In the genomic region with DNA sequence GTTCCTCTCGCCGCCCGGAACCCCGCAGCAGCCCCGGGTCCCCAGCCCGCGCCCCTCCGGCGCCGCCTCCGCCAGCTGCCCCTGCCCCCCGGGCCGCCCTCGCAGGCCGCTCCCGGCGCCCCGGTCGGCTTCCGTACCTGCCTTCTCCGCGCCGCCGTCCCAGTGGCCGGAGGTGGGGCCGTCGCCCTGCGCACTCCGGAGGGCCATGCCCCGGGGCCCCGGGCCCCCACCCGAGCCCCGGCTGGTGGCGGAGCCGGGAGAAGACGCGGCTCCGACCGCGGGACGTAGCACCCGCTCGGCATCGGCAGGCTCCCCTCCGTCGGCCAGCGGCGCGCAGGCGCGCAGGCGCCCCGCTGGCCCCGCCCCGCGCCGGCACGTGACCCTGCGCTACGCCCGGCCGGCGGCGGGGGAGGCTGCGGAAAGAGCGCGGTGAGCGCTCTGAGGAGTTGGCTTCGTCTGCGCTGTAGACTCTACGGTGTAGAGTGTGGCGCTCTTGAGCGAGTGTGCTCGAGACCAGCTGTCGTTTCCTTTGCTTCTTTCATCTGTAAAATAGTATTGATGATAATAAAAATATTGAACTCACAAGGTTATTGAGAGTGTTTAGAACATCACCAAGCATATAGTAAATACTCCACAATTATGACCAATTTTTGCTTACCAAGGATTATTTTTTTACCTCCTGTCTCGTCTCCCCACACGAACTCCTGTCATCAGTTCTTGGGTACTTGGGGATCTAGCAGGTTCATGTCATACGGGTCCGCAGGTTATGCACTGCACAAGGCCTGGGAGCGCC, we compare ENCODE assay signal across 8 cellular contexts. TPM values are rescaled to one million over a fixed set of nuclear protein-coding genes. Genes with fewer than 3 reads are reported as not detected.
DNase-seq lines count a peak whose midpoint lies in the region; ATAC-seq and TF ChIP-seq lines count a peak whose summit lies in the region.

A gene with protein sequence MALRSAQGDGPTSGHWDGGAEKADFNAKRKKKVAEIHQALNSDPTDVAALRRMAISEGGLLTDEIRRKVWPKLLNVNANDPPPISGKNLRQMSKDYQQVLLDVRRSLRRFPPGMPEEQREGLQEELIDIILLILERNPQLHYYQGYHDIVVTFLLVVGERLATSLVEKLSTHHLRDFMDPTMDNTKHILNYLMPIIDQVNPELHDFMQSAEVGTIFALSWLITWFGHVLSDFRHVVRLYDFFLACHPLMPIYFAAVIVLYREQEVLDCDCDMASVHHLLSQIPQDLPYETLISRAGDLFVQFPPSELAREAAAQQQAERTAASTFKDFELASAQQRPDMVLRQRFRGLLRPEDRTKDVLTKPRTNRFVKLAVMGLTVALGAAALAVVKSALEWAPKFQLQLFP (minus strand): TSS at position 335 of the 793 bp plus-strand sequence. CDS start 128 bp downstream, at position 207.

- peak; percentile 93 for ATAC-seq in HG02885 (IDR thresholded peaks at IDR 0.05; ENCODE audit: poor library complexity, unreplicated experiment)

- peak; percentile 82 for DNase-seq in NCI-H146 treated with DMSO at 0.1 percent for 48 hours (lab: John Stamatoyannopoulos, UW; ENCODE audit: unreplicated experiment)
- peak; percentile 76 to 90 (median 79) for DNase-seq in T-helper 1 cell
- peak; percentile 82 to 88 (median 84) for DNase-seq in adrenal gland
- DNase-seq in left ventricle myocardium inferior: peak; percentile 84
- DNase-seq in prostate gland (ENCODE audit: low spot score): peak; percentile 83
- DNase-seq in ureter (ENCODE audit: low spot score): peak; percentile 86

- TF ChIP-seq POLR2A in GM15510 (IDR thresholded peaks at IDR 0.05; ENCODE audit: borderline replicate concordance, extremely low read depth, insufficient read length): peak; percentile 93
- TF ChIP-seq POLR2A in adrenal gland (IDR thresholded peaks at IDR 0.05): peak; percentile 72 to 82
- peak; percentile 66 for TF ChIP-seq POLR2A in prostate gland (IDR thresholded peaks at IDR 0.05)

- intact Hi-C loops in adrenal gland (cut with DNase I): no loop called here
- intact Hi-C loops in left ventricle myocardium inferior (cut with micrococcal nuclease): no loop called here
- intact Hi-C loops in prostate gland (cut with DNase I): loop anchor here (5.0 kb wide), 1 partner anchor 55 kb away; a partner anchor contains a TSS

- H3K4me1 ChIP-seq in adrenal gland (replicated peaks in 1 of 2) (peaks cover 22 to 41% of the 10 kb centered on the region in 2 donors), left ventricle myocardium inferior (peaks cover 53% of the 10 kb centered on the region), prostate gland (replicated peaks) (no peaks in the 10 kb centered on the region)

- H3K36me3 ChIP-seq in adrenal gland (replicated peaks in 1 of 2) (no peaks in the 10 kb centered on the region), left ventricle myocardium inferior (no peaks in the 10 kb centered on the region), prostate gland (no peaks in the 10 kb centered on the region)

- peak in 1 of 6 experiments; percentile 18 for TF ChIP-seq CTCF in adrenal gland (IDR thresholded peaks at IDR 0.05)
- peak; percentile 15 for TF ChIP-seq CTCF in left ventricle myocardium inferior (IDR thresholded peaks at IDR 0.05; ENCODE audit: borderline replicate concordance)
- peak in 3 of 4 experiments; percentile 19 to 29 (median 24) for TF ChIP-seq CTCF in prostate gland (IDR thresholded peaks at IDR 0.05)

- H3K4me3 ChIP-seq in adrenal gland: peak within 1 kb of the TSS; percentile 51 to 99 (median 82)
- H3K4me3 ChIP-seq in left ventricle myocardium inferior: peak within 1 kb of the TSS; percentile 79
- H3K4me3 ChIP-seq in prostate gland: peak within 1 kb of the TSS; percentile 70 to 92

- peak within 1 kb of the TSS; percentile 58 to 97 (median 94) for H3K27ac ChIP-seq in adrenal gland
- peak within 1 kb of the TSS; percentile 95 for H3K27ac ChIP-seq in left ventricle myocardium inferior (replicated peaks)
- peak within 1 kb of the TSS; percentile 83 to 97 for H3K27ac ChIP-seq in prostate gland

- H3K9me3 ChIP-seq in adrenal gland (replicated peaks in 1 of 3): no peaks in the 10 kb centered on the region
- no peaks in the 10 kb centered on the region for H3K9me3 ChIP-seq in left ventricle myocardium inferior (replicated peaks)
- no peaks in the 10 kb centered on the region for H3K9me3 ChIP-seq in prostate gland

- WGBS in adrenal gland, 4 donors: 0 to 1% (median 0%) methylated on average over 12 to 80 of the region's 80 CpGs
- under 1% methylated on average over 52 of the region's 80 CpGs for WGBS in prostate gland

- H3K27me3 ChIP-seq in adrenal gland (no peaks in the 10 kb centered on the region), left ventricle myocardium inferior (ENCODE audit: low read depth) (no peaks in the 10 kb centered on the region), prostate gland (replicated peaks; ENCODE audit: insufficient read depth) (no peaks in the 10 kb centered on the region)

RNA-seq across cellular contexts. Expression of the gene that starts here (rescaled TPM):
- total RNA-seq in adrenal gland: 10 to 100 TPM; 37.5 to 53.6 (median 47.7) TPM
- polyA plus RNA-seq in adrenal gland: 10 to 100 TPM; 23.8 to 38.5 (median 38.2) TPM
- total RNA-seq in left ventricle myocardium inferior: 23.0 TPM
- total RNA-seq in prostate gland: 10 to 100 TPM; 38.0 to 53.1 TPM
- total RNA-seq in ureter: 48.6 TPM

Comparison
In these comparisons a context has a peak if more than half of its experiments do, and no peak if none do; other contexts are left out.
1. Peak in every context shown above with its lines: DNase-seq, ATAC-seq, H3K4me3 ChIP-seq and H3K27ac ChIP-seq.